1 cellular context compared by ENCODE assay signal in the genomic region with DNA sequence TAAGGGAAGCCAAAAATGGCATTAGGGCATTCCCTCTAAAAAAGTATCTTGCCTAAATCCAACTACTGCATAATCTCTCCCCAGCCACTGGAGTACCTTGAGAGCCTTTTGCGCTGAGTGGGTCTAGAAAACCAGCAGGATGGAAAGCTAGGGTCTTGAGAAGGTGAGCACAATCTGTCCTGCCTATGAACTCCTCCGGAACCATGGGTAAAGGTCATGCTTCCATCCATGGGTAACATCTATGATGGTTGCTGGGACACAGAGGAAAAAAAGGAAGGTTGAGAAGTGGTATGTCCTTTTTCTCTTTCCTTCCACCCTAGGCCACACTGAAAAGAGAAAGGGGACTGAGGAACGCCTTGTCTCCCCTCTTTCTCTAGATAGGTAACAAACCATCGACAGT.
TF ChIP-seq lines count a peak whose summit lies in the region.

No MANE protein-coding gene starts in this region.

TF ChIP-seq in K562, 482 proteins besides CTCF, POLR2A, EP300 and RAD21 (continued from another document):
- TF ChIP-seq, protein P1, sequence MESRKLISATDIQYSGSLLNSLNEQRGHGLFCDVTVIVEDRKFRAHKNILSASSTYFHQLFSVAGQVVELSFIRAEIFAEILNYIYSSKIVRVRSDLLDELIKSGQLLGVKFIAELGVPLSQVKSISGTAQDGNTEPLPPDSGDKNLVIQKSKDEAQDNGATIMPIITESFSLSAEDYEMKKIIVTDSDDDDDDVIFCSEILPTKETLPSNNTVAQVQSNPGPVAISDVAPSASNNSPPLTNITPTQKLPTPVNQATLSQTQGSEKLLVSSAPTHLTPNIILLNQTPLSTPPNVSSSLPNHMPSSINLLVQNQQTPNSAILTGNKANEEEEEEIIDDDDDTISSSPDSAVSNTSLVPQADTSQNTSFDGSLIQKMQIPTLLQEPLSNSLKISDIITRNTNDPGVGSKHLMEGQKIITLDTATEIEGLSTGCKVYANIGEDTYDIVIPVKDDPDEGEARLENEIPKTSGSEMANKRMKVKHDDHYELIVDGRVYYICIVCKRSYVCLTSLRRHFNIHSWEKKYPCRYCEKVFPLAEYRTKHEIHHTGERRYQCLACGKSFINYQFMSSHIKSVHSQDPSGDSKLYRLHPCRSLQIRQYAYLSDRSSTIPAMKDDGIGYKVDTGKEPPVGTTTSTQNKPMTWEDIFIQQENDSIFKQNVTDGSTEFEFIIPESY (CRISPR knock-in tag; IDR thresholded peaks at IDR 0.05): no peak
- no peak for TF ChIP-seq WHSC1 (IDR thresholded peaks at IDR 0.05; ENCODE audit: low read length)
- TF ChIP-seq FOXA1 (IDR thresholded peaks at IDR 0.05; ENCODE audit: borderline replicate concordance): no peak
- TF ChIP-seq, protein P2, sequence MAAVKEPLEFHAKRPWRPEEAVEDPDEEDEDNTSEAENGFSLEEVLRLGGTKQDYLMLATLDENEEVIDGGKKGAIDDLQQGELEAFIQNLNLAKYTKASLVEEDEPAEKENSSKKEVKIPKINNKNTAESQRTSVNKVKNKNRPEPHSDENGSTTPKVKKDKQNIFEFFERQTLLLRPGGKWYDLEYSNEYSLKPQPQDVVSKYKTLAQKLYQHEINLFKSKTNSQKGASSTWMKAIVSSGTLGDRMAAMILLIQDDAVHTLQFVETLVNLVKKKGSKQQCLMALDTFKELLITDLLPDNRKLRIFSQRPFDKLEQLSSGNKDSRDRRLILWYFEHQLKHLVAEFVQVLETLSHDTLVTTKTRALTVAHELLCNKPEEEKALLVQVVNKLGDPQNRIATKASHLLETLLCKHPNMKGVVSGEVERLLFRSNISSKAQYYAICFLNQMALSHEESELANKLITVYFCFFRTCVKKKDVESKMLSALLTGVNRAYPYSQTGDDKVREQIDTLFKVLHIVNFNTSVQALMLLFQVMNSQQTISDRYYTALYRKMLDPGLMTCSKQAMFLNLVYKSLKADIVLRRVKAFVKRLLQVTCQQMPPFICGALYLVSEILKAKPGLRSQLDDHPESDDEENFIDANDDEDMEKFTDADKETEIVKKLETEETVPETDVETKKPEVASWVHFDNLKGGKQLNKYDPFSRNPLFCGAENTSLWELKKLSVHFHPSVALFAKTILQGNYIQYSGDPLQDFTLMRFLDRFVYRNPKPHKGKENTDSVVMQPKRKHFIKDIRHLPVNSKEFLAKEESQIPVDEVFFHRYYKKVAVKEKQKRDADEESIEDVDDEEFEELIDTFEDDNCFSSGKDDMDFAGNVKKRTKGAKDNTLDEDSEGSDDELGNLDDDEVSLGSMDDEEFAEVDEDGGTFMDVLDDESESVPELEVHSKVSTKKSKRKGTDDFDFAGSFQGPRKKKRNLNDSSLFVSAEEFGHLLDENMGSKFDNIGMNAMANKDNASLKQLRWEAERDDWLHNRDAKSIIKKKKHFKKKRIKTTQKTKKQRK (IDR thresholded peaks at IDR 0.05; ENCODE audit: borderline replicate concordance, low read depth, low read length): peak; percentile 52; the same call in 1 of the 2 replicates
- TF ChIP-seq ZFP30 (CRISPR knock-in tag; IDR thresholded peaks at IDR 0.05; ENCODE audit: borderline replicate concordance): no peak
- peak; percentile 99 for TF ChIP-seq CBX5 (IDR thresholded peaks at IDR 0.05; ENCODE audit: borderline replicate concordance, low read depth)
- TF ChIP-seq HDAC3 (IDR thresholded peaks at IDR 0.05; ENCODE audit: borderline replicate concordance, partially characterized antibody): no peak
- peak; percentile 99; the same call in 1 of the 2 replicates for TF ChIP-seq CBX1 (IDR thresholded peaks at IDR 0.05; ENCODE audit: low read depth)
- TF ChIP-seq, protein P3, sequence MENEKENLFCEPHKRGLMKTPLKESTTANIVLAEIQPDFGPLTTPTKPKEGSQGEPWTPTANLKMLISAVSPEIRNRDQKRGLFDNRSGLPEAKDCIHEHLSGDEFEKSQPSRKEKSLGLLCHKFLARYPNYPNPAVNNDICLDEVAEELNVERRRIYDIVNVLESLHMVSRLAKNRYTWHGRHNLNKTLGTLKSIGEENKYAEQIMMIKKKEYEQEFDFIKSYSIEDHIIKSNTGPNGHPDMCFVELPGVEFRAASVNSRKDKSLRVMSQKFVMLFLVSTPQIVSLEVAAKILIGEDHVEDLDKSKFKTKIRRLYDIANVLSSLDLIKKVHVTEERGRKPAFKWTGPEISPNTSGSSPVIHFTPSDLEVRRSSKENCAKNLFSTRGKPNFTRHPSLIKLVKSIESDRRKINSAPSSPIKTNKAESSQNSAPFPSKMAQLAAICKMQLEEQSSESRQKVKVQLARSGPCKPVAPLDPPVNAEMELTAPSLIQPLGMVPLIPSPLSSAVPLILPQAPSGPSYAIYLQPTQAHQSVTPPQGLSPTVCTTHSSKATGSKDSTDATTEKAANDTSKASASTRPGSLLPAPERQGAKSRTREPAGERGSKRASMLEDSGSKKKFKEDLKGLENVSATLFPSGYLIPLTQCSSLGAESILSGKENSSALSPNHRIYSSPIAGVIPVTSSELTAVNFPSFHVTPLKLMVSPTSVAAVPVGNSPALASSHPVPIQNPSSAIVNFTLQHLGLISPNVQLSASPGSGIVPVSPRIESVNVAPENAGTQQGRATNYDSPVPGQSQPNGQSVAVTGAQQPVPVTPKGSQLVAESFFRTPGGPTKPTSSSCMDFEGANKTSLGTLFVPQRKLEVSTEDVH (IDR thresholded peaks at IDR 0.05; ENCODE audit: low read depth, partially characterized antibody): no peak
- TF ChIP-seq ETV1 (tag; conservative IDR thresholded peaks at IDR 0.05; ENCODE audit: low read depth): no peak
- TF ChIP-seq, protein P4, sequence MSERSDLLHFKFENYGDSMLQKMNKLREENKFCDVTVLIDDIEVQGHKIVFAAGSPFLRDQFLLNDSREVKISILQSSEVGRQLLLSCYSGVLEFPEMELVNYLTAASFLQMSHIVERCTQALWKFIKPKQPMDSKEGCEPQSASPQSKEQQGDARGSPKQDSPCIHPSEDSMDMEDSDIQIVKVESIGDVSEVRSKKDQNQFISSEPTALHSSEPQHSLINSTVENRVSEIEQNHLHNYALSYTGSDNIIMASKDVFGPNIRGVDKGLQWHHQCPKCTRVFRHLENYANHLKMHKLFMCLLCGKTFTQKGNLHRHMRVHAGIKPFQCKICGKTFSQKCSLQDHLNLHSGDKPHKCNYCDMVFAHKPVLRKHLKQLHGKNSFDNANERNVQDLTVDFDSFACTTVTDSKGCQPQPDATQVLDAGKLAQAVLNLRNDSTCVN (CRISPR knock-in tag; IDR thresholded peaks at IDR 0.05): no peak
- TF ChIP-seq, protein P5, sequence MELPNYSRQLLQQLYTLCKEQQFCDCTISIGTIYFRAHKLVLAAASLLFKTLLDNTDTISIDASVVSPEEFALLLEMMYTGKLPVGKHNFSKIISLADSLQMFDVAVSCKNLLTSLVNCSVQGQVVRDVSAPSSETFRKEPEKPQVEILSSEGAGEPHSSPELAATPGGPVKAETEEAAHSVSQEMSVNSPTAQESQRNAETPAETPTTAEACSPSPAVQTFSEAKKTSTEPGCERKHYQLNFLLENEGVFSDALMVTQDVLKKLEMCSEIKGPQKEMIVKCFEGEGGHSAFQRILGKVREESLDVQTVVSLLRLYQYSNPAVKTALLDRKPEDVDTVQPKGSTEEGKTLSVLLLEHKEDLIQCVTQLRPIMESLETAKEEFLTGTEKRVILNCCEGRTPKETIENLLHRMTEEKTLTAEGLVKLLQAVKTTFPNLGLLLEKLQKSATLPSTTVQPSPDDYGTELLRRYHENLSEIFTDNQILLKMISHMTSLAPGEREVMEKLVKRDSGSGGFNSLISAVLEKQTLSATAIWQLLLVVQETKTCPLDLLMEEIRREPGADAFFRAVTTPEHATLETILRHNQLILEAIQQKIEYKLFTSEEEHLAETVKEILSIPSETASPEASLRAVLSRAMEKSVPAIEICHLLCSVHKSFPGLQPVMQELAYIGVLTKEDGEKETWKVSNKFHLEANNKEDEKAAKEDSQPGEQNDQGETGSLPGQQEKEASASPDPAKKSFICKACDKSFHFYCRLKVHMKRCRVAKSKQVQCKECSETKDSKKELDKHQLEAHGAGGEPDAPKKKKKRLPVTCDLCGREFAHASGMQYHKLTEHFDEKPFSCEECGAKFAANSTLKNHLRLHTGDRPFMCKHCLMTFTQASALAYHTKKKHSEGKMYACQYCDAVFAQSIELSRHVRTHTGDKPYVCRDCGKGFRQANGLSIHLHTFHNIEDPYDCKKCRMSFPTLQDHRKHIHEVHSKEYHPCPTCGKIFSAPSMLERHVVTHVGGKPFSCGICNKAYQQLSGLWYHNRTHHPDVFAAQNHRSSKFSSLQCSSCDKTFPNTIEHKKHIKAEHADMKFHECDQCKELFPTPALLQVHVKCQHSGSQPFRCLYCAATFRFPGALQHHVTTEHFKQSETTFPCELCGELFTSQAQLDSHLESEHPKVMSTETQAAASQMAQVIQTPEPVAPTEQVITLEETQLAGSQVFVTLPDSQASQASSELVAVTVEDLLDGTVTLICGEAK (IDR thresholded peaks at IDR 0.05): no peak
- TF ChIP-seq, protein P5 (CRISPR knock-in tag; IDR thresholded peaks at IDR 0.05): no peak
- no peak for TF ChIP-seq ZNF77 (CRISPR knock-in tag; IDR thresholded peaks at IDR 0.05)
- peak; percentile 94 for TF ChIP-seq TRIM28 (IDR thresholded peaks at IDR 0.05)
- TF ChIP-seq ZNF263 (CRISPR knock-in tag; IDR thresholded peaks at IDR 0.05; ENCODE audit: borderline replicate concordance): no peak
